In genomic region chr11:104531894-104532293, GRCh38 we compare ENCODE assay signal across 13 cellular contexts.
"Had no signal": no experiment of that assay in that cellular context is flagged by ENCODE, and none has a peak within 500 bp of the region (broad histone marks: within the 10 kb centered on the region; RNA-seq: fewer than 3 reads in every experiment).

No MANE protein-coding gene starts in this region.

- H3K36me3 ChIP-seq: colonic mucosa had no signal

- H3K4me1 Mint-ChIP-seq: immature natural killer cell had no signal

- H3K4me3 ChIP-seq: colonic mucosa, psoas muscle had no signal

- H3K27ac ChIP-seq: colonic mucosa, foreskin keratinocyte, psoas muscle had no signal

- H3K9me3 ChIP-seq: colonic mucosa, psoas muscle had no signal

- H3K27me3 Mint-ChIP-seq: activated CD8-positive, alpha-beta T cell treated with anti-CD3 and anti-CD28 coated beads for 36 hours had no signal

- H3K9me3 Mint-ChIP-seq: activated CD8-positive, alpha-beta T cell treated with anti-CD3 and anti-CD28 coated beads for 36 hours; activated naive CD4-positive, alpha-beta T cell treated with anti-CD3 and anti-CD28 coated beads, Interleukin-2, amount 50 U/mL, for 72 hours; activated T-cell treated with anti-CD3 and anti-CD28 coated beads, Interleukin-2, amount 50 U/mL, for 4 hours; immature natural killer cell; T-helper 1 cell treated with Interleukin-12 subunit alpha and Interleukin-12 subunit beta and Interleukin-4 antibody, amounts not matched to agents 30 μg/mL and 1 μg/mL, for 36 hours; WTC11 had no signal

- H3K27me3 ChIP-seq: colonic mucosa, foreskin keratinocyte had no signal

- DNase-seq: activated CD4-positive, alpha-beta T cell treated with anti-CD3 and anti-CD28 coated beads for 48 hours; activated CD8-positive, alpha-beta T cell treated with anti-CD3 and anti-CD28 coated beads for 36 hours; activated effector memory CD4-positive, alpha-beta T cell treated with anti-CD3 and anti-CD28 coated beads, Interleukin-2, amount 50 U/mL, for 16 hours; activated T-cell treated with anti-CD3 and anti-CD28 coated beads, Interleukin-2, amount 50 U/mL, for 4 hours; colonic mucosa; foreskin keratinocyte; immature natural killer cell; psoas muscle; trophoblast cell had no signal

- H3K4me1 ChIP-seq: colonic mucosa, psoas muscle had no signal

- H3K36me3 Mint-ChIP-seq: activated naive CD4-positive, alpha-beta T cell treated with anti-CD3 and anti-CD28 coated beads, Interleukin-2, amount 50 U/mL, for 72 hours; immature natural killer cell; WTC11 had no signal

- ATAC-seq: psoas muscle, sciatic nerve had no signal

- H3K27ac Mint-ChIP-seq: activated CD8-positive, alpha-beta T cell treated with anti-CD3 and anti-CD28 coated beads for 36 hours; activated naive CD4-positive, alpha-beta T cell treated with anti-CD3 and anti-CD28 coated beads, Interleukin-2, amount 50 U/mL, for 72 hours; immature natural killer cell; T-helper 1 cell treated with Interleukin-12 subunit alpha and Interleukin-12 subunit beta and Interleukin-4 antibody, amounts not matched to agents 30 μg/mL and 1 μg/mL, for 36 hours; WTC11 had no signal

- H3K4me3 Mint-ChIP-seq: activated CD8-positive, alpha-beta T cell treated with anti-CD3 and anti-CD28 coated beads for 36 hours; activated T-cell treated with anti-CD3 and anti-CD28 coated beads, Interleukin-2, amount 50 U/mL, for 4 hours; immature natural killer cell; T-helper 1 cell treated with Interleukin-12 subunit alpha and Interleukin-12 subunit beta and Interleukin-4 antibody, amounts not matched to agents 30 μg/mL and 1 μg/mL, for 36 hours; WTC11 had no signal
